Comparison of ENCODE assay signal across 1 cellular context in genomic region chr7:155860840-155861479, GRCh38.
TF ChIP-seq lines count a peak whose summit lies in the region.

No MANE protein-coding gene starts in this region.

TF ChIP-seq in HEK293, 187 proteins besides CTCF, POLR2A, EP300 and RAD21 (continued from another document):
- TF ChIP-seq AEBP2 (tag by site-specific recombination; IDR thresholded peaks at IDR 0.05; ENCODE audit: borderline replicate concordance), result no peak
- no peak for TF ChIP-seq ZNF19 (tag by site-specific recombination; IDR thresholded peaks at IDR 0.05; ENCODE audit: low read depth)
- TF ChIP-seq ZFP3 (tag by site-specific recombination; IDR thresholded peaks at IDR 0.05; ENCODE audit: low read depth), result no peak
- TF ChIP-seq ZNF530 (tag by site-specific recombination; IDR thresholded peaks at IDR 0.05; ENCODE audit: low read depth), result no peak
- no peak for TF ChIP-seq ZNF48 (tag by site-specific recombination; IDR thresholded peaks at IDR 0.05)
- TF ChIP-seq, protein P1, sequence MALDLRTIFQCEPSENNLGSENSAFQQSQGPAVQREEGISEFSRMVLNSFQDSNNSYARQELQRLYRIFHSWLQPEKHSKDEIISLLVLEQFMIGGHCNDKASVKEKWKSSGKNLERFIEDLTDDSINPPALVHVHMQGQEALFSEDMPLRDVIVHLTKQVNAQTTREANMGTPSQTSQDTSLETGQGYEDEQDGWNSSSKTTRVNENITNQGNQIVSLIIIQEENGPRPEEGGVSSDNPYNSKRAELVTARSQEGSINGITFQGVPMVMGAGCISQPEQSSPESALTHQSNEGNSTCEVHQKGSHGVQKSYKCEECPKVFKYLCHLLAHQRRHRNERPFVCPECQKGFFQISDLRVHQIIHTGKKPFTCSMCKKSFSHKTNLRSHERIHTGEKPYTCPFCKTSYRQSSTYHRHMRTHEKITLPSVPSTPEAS (tag by site-specific recombination; IDR thresholded peaks at IDR 0.05), result no peak
- TF ChIP-seq ZBTB6 (tag by site-specific recombination; IDR thresholded peaks at IDR 0.05), result no peak
- TF ChIP-seq BCL6B (tag by site-specific recombination; IDR thresholded peaks at IDR 0.05), result no peak
- TF ChIP-seq ZNF248 (tag by site-specific recombination; IDR thresholded peaks at IDR 0.05), result no peak
- TF ChIP-seq ZNF701 (tag by site-specific recombination; IDR thresholded peaks at IDR 0.05), result no peak
- TF ChIP-seq, protein P2, sequence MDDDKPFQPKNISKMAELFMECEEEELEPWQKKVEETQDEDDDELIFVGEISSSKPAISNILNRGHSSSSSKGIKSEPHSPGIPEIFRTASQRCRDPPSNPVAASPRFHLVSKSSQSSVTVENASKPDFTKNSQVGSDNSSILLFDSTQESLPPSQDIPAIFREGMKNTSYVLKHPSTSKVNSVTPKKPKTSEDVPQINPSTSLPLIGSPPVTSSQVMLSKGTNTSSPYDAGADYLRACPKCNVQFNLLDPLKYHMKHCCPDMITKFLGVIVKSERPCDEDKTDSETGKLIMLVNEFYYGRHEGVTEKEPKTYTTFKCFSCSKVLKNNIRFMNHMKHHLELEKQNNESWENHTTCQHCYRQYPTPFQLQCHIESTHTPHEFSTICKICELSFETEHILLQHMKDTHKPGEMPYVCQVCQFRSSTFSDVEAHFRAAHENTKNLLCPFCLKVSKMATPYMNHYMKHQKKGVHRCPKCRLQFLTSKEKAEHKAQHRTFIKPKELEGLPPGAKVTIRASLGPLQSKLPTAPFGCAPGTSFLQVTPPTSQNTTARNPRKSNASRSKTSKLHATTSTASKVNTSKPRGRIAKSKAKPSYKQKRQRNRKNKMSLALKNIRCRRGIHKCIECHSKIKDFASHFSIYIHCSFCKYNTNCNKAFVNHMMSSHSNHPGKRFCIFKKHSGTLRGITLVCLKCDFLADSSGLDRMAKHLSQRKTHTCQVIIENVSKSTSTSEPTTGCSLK (tag by site-specific recombination; IDR thresholded peaks at IDR 0.05), result no peak
- TF ChIP-seq PATZ1 (tag by site-specific recombination; IDR thresholded peaks at IDR 0.05), result peak; percentile 64; the same call in 1 of the 2 replicates
- no peak for TF ChIP-seq ZNF555 (tag by site-specific recombination; conservative IDR thresholded peaks at IDR 0.05)
- TF ChIP-seq ZNF488 (tag by site-specific recombination; IDR thresholded peaks at IDR 0.05), result no peak
- TF ChIP-seq, protein P3, sequence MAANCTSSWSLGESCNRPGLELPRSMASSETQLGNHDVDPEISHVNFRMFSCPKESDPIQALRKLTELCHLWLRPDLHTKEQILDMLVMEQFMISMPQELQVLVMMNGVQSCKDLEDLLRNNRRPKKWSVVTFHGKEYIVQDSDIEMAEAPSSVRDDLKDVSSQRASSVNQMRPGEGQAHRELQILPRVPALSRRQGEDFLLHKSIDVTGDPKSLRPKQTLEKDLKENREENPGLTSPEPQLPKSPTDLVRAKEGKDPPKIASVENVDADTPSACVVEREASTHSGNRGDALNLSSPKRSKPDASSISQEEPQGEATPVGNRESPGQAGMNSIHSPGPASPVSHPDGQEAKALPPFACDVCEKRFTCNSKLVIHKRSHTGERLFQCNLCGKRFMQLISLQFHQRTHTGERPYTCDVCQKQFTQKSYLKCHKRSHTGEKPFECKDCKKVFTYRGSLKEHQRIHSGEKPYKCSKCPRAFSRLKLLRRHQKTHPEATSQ (tag by site-specific recombination; IDR thresholded peaks at IDR 0.05), result no peak
- no peak for TF ChIP-seq OVOL3 (tag by site-specific recombination; IDR thresholded peaks at IDR 0.05)
- TF ChIP-seq GLIS1 (tag by site-specific recombination; IDR thresholded peaks at IDR 0.05), result peak; percentile 95
- no peak for TF ChIP-seq ZNF2 (tag by site-specific recombination; IDR thresholded peaks at IDR 0.05)
- no peak for TF ChIP-seq ZNF341 (tag by site-specific recombination; IDR thresholded peaks at IDR 0.05; ENCODE audit: low read depth)
- TF ChIP-seq ZFHX2 (tag by site-specific recombination; conservative IDR thresholded peaks at IDR 0.05), result no peak
- TF ChIP-seq, protein P4, sequence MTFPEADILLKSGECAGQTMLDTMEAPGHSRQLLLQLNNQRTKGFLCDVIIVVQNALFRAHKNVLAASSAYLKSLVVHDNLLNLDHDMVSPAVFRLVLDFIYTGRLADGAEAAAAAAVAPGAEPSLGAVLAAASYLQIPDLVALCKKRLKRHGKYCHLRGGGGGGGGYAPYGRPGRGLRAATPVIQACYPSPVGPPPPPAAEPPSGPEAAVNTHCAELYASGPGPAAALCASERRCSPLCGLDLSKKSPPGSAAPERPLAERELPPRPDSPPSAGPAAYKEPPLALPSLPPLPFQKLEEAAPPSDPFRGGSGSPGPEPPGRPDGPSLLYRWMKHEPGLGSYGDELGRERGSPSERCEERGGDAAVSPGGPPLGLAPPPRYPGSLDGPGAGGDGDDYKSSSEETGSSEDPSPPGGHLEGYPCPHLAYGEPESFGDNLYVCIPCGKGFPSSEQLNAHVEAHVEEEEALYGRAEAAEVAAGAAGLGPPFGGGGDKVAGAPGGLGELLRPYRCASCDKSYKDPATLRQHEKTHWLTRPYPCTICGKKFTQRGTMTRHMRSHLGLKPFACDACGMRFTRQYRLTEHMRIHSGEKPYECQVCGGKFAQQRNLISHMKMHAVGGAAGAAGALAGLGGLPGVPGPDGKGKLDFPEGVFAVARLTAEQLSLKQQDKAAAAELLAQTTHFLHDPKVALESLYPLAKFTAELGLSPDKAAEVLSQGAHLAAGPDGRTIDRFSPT (tag by site-specific recombination; IDR thresholded peaks at IDR 0.05), result no peak
- TF ChIP-seq ZNF548 (tag by site-specific recombination; IDR thresholded peaks at IDR 0.05), result no peak
- TF ChIP-seq HOXD13 (CRISPR knock-in tag; IDR thresholded peaks at IDR 0.05; ENCODE audit: borderline replicate concordance), result no peak
